1 cellular context compared by ENCODE assay signal in the genomic region with DNA sequence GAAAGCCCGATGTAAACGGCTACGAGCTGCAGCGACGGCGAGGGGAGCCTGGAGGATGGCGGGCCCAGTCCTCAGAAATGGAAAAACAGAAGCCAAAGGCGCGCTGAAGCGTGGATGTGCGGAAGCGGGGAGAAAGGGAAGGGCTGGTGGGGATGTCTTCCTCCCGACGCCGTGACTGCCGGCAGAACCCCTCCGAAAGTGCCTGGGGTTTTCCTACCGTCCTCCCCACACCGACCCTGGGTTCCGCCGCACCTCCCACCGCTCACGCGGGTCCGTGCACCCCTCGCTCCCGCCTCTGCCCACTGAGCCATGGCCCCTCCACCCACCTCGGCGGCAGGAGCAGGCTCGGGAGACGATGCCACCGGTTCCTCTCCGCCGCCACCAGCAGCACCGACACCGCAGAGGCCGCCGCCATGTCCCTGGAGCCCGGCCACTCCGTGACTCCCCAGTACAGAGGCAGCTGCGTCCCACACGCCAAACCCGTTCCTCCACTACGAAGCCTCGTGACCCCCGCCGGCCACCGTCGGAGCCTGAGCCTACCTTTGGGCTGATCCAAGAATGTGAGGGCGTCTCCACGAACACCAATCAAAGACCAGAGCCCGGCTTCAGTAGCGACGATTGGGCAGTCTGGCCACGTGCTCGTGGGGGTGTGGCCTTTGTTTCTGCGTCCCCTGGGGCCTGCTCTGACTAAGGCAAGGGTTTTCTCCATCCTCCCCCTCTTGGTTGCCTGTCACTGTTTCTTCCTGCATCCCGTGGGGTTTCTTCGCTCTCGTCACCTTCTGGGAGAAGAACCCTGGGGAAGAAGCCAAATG.
TF ChIP-seq lines count a peak whose summit lies in the region.

A gene (minus strand): TSS at position 471 of the 812 bp plus-strand sequence. CDS start 56 bp downstream, at position 415.

TF ChIP-seq in HEK293, 187 proteins besides CTCF, POLR2A, EP300 and RAD21 (continued from another document):
- TF ChIP-seq KLF10 (tag by site-specific recombination; IDR thresholded peaks at IDR 0.05) (peak; percentile 100), YY2 (tag by site-specific recombination; IDR thresholded peaks at IDR 0.05) (peak; percentile 67), ZEB2 (tag by site-specific recombination; IDR thresholded peaks at IDR 0.05) (0 out of 2 replicates have a peak, but pooled peaks have one; percentile 59), GLI4 (tag by site-specific recombination; IDR thresholded peaks at IDR 0.05) (peak; percentile 51; the same call in 1 of the 2 replicates), ZSCAN30 (tag by site-specific recombination; IDR thresholded peaks at IDR 0.05) (peak; percentile 10; the same call in 1 of the 2 replicates), ZFP37 (tag by site-specific recombination; IDR thresholded peaks at IDR 0.05) (peak; percentile 99), REPIN1 (tag by site-specific recombination; IDR thresholded peaks at IDR 0.05; ENCODE audit: low read depth) (peak; percentile 77; the same call in 1 of the 2 replicates), ZBTB8A (tag by site-specific recombination; IDR thresholded peaks at IDR 0.05) (peak; percentile 97), OSR2 (tag by site-specific recombination; IDR thresholded peaks at IDR 0.05) (peak; percentile 19; the same call in 1 of the 2 replicates), ZNF777 (tag by site-specific recombination; IDR thresholded peaks at IDR 0.05; ENCODE audit: borderline replicate concordance) (peak; percentile 97), SP2 (tag by site-specific recombination; IDR thresholded peaks at IDR 0.05) (peak; percentile 85), ZNF660 (tag by site-specific recombination; IDR thresholded peaks at IDR 0.05) (peak; percentile 40; the same call in 1 of the 2 replicates), ZNF629 (tag by site-specific recombination; IDR thresholded peaks at IDR 0.05) (peak; percentile 69), SP3 (tag by site-specific recombination; IDR thresholded peaks at IDR 0.05) (peak; percentile 85), GLIS2 (tag by site-specific recombination; IDR thresholded peaks at IDR 0.05) (peak; percentile 80), ZNF335 (tag by site-specific recombination; conservative IDR thresholded peaks at IDR 0.05) (peak; percentile 64), PRDM1 (tag by site-specific recombination; IDR thresholded peaks at IDR 0.05) (peak; percentile 79), ZNF776 (tag by site-specific recombination; IDR thresholded peaks at IDR 0.05; ENCODE audit: borderline replicate concordance) (no peak), SP7 (tag by site-specific recombination; IDR thresholded peaks at IDR 0.05) (peak; percentile 68), ZNF501 (tag by site-specific recombination; IDR thresholded peaks at IDR 0.05) (peak; percentile 97), ZNF366 (tag by site-specific recombination; conservative IDR thresholded peaks at IDR 0.05) (peak; percentile 72), ZNF121 (tag by site-specific recombination; IDR thresholded peaks at IDR 0.05) (peak; percentile 71), YY1 (tag by site-specific recombination; IDR thresholded peaks at IDR 0.05) (peak; percentile 29; the same call in 1 of the 2 replicates), MYNN (tag by site-specific recombination; IDR thresholded peaks at IDR 0.05; ENCODE audit: borderline replicate concordance) (peak; percentile 17; the same call in 1 of the 2 replicates), EGR2 (tag by site-specific recombination; IDR thresholded peaks at IDR 0.05; ENCODE audit: low read depth) (peak; percentile 87), ZSCAN23 (tag by site-specific recombination; IDR thresholded peaks at IDR 0.05) (no peak), KLF8 (tag by site-specific recombination; IDR thresholded peaks at IDR 0.05) (peak; percentile 76; the same call in 1 of the 2 replicates), ZXDB (tag by site-specific recombination; IDR thresholded peaks at IDR 0.05) (peak; percentile 58), KLF1 (tag by site-specific recombination; IDR thresholded peaks at IDR 0.05) (peak; percentile 52), ZNF394 (tag by site-specific recombination; IDR thresholded peaks at IDR 0.05; ENCODE audit: borderline replicate concordance) (peak; percentile 71; the same call in 1 of the 2 replicates)
- TF ChIP-seq, protein P1, sequence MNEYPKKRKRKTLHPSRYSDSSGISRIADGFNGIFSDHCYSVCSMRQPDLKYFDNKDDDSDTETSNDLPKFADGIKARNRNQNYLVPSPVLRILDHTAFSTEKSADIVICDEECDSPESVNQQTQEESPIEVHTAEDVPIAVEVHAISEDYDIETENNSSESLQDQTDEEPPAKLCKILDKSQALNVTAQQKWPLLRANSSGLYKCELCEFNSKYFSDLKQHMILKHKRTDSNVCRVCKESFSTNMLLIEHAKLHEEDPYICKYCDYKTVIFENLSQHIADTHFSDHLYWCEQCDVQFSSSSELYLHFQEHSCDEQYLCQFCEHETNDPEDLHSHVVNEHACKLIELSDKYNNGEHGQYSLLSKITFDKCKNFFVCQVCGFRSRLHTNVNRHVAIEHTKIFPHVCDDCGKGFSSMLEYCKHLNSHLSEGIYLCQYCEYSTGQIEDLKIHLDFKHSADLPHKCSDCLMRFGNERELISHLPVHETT (tag by site-specific recombination; IDR thresholded peaks at IDR 0.05): no peak
- TF ChIP-seq, protein P2, sequence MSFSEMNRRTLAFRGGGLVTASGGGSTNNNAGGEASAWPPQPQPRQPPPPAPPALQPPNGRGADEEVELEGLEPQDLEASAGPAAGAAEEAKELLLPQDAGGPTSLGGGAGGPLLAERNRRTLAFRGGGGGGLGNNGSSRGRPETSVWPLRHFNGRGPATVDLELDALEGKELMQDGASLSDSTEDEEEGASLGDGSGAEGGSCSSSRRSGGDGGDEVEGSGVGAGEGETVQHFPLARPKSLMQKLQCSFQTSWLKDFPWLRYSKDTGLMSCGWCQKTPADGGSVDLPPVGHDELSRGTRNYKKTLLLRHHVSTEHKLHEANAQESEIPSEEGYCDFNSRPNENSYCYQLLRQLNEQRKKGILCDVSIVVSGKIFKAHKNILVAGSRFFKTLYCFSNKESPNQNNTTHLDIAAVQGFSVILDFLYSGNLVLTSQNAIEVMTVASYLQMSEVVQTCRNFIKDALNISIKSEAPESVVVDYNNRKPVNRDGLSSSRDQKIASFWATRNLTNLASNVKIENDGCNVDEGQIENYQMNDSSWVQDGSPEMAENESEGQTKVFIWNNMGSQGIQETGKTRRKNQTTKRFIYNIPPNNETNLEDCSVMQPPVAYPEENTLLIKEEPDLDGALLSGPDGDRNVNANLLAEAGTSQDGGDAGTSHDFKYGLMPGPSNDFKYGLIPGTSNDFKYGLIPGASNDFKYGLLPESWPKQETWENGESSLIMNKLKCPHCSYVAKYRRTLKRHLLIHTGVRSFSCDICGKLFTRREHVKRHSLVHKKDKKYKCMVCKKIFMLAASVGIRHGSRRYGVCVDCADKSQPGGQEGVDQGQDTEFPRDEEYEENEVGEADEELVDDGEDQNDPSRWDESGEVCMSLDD (tag by site-specific recombination; IDR thresholded peaks at IDR 0.05): peak; percentile 82
- TF ChIP-seq, protein P3, sequence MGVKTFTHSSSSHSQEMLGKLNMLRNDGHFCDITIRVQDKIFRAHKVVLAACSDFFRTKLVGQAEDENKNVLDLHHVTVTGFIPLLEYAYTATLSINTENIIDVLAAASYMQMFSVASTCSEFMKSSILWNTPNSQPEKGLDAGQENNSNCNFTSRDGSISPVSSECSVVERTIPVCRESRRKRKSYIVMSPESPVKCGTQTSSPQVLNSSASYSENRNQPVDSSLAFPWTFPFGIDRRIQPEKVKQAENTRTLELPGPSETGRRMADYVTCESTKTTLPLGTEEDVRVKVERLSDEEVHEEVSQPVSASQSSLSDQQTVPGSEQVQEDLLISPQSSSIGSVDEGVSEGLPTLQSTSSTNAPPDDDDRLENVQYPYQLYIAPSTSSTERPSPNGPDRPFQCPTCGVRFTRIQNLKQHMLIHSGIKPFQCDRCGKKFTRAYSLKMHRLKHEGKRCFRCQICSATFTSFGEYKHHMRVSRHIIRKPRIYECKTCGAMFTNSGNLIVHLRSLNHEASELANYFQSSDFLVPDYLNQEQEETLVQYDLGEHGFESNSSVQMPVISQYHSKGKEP (tag by site-specific recombination; IDR thresholded peaks at IDR 0.05): no peak
- TF ChIP-seq, protein P4, sequence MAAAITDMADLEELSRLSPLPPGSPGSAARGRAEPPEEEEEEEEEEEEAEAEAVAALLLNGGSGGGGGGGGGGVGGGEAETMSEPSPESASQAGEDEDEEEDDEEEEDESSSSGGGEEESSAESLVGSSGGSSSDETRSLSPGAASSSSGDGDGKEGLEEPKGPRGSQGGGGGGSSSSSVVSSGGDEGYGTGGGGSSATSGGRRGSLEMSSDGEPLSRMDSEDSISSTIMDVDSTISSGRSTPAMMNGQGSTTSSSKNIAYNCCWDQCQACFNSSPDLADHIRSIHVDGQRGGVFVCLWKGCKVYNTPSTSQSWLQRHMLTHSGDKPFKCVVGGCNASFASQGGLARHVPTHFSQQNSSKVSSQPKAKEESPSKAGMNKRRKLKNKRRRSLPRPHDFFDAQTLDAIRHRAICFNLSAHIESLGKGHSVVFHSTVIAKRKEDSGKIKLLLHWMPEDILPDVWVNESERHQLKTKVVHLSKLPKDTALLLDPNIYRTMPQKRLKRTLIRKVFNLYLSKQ (tag by site-specific recombination; IDR thresholded peaks at IDR 0.05; ENCODE audit: borderline replicate concordance): peak; percentile 45; the same call in 1 of the 2 replicates
- TF ChIP-seq, protein P5, sequence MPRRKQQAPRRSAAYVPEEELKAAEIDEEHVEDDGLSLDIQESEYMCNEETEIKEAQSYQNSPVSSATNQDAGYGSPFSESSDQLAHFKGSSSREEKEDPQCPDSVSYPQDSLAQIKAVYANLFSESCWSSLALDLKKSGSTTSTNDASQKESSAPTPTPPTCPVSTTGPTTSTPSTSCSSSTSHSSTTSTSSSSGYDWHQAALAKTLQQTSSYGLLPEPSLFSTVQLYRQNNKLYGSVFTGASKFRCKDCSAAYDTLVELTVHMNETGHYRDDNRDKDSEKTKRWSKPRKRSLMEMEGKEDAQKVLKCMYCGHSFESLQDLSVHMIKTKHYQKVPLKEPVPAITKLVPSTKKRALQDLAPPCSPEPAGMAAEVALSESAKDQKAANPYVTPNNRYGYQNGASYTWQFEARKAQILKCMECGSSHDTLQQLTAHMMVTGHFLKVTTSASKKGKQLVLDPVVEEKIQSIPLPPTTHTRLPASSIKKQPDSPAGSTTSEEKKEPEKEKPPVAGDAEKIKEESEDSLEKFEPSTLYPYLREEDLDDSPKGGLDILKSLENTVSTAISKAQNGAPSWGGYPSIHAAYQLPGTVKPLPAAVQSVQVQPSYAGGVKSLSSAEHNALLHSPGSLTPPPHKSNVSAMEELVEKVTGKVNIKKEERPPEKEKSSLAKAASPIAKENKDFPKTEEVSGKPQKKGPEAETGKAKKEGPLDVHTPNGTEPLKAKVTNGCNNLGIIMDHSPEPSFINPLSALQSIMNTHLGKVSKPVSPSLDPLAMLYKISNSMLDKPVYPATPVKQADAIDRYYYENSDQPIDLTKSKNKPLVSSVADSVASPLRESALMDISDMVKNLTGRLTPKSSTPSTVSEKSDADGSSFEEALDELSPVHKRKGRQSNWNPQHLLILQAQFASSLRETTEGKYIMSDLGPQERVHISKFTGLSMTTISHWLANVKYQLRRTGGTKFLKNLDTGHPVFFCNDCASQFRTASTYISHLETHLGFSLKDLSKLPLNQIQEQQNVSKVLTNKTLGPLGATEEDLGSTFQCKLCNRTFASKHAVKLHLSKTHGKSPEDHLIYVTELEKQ (tag by site-specific recombination; IDR thresholded peaks at IDR 0.05; ENCODE audit: borderline replicate concordance): no peak
- TF ChIP-seq, protein P6, sequence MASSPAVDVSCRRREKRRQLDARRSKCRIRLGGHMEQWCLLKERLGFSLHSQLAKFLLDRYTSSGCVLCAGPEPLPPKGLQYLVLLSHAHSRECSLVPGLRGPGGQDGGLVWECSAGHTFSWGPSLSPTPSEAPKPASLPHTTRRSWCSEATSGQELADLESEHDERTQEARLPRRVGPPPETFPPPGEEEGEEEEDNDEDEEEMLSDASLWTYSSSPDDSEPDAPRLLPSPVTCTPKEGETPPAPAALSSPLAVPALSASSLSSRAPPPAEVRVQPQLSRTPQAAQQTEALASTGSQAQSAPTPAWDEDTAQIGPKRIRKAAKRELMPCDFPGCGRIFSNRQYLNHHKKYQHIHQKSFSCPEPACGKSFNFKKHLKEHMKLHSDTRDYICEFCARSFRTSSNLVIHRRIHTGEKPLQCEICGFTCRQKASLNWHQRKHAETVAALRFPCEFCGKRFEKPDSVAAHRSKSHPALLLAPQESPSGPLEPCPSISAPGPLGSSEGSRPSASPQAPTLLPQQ (tag by site-specific recombination; IDR thresholded peaks at IDR 0.05): peak; percentile 80
